Comparison of ENCODE assay signal across 9 cellular contexts in the genomic region with DNA sequence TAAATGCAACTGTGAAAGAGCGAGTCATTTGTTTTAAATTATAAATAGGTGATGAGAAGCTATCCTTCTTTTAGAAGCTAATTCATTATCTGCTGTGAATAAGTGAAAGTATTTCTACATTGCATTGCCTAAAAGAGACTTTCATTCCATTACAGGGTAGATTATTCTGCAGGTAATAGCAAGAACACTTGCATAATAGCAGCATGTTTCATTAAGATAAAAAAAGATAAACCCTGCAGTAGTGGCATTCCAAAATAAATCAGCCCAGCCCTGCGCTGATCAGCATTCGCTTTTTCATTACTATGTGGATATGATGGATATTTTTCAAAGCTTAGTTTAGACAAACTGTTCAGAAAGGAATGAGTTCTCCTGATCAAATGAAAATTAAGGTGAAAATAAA.
"Had no signal": no experiment of that assay in that cellular context is flagged by ENCODE, and none has a peak within 500 bp of the region (broad histone marks: within the 10 kb centered on the region; RNA-seq: fewer than 3 reads in every experiment).

No MANE protein-coding gene starts in this region.

- DNase-seq: MG63, NCI-H1048, NCI-H1436, NCI-H1436 treated with DMSO at 0.1 percent for 48 hours, NCI-H187, NCI-H2029, NCI-H2029 treated with DMSO at 0.1 percent for 48 hours, NCI-H2107, NCI-H446 treated with DMSO at 0.1 percent for 48 hours had no signal

- H3K9me3 ChIP-seq: MG63 had no signal

- H3K36me3 ChIP-seq: MG63 had no signal

- H3K4me3 ChIP-seq: MG63 had no signal

- H3K27me3 ChIP-seq: MG63 had no signal
